In the genomic region with DNA sequence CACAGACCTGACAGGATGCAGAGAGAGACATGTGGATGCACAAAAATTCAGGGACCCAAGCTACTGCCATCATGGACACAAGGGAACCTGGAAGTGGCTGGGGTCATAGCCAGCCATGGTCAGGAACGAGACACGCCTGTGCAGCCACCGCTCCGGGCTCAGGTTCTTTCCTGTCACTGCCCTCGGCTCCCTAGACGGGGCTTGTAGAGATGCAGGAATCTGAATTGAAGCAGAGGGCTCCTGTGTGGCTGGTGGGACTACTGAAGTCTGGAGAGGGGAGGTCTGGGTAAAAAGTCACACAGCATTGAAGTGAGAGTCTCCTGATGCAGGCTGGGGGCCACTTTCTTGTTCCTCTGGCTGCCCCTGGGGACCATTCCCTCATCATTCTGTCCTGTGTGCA, we compare ENCODE assay signal across 24 cellular contexts. TPM values are rescaled to one million over a fixed set of nuclear protein-coding genes. Genes with fewer than 3 reads are reported as not detected.
DNase-seq lines count a peak whose midpoint lies in the region; ATAC-seq, FAIRE-seq and TF ChIP-seq lines count a peak whose summit lies in the region.
"Had no signal": no experiment of that assay in that cellular context is flagged by ENCODE, and none has a peak within 500 bp of the region (broad histone marks: within the 10 kb centered on the region; RNA-seq: fewer than 3 reads in every experiment).

No MANE protein-coding gene starts in this region.

- H3K27ac Mint-ChIP-seq in GM23338 (no peak overlapping the region), nephron progenitor cell (peak overlapping the region; percentile 82), Calu3 (ENCODE audit: unreplicated experiment) (no peak overlapping the region), mesothelial cell of epicardium (no peak overlapping the region)
- H3K27ac Mint-ChIP-seq: CD4-positive, alpha-beta T cell had no signal

- TF ChIP-seq CTCF in GM23338 (conservative IDR thresholded peaks at IDR 0.05; ENCODE audit: low read depth in 2 of 2) (no peak), K562 (IDR thresholded peaks at IDR 0.05 in 2 of 3, conservative IDR thresholded peaks at IDR 0.05 in 1 of 3; ENCODE audit: insufficient read depth in 2 of 3, low read depth in 1 of 3, low read length in 3 of 3) (no peak), nephron progenitor cell (IDR thresholded peaks at IDR 0.05) (no peak), osteoblast (IDR thresholded peaks at IDR 0.05; ENCODE audit: extremely low read depth, low read depth, low read length) (no peak), Calu3 (IDR thresholded peaks at IDR 0.05; ENCODE audit: unreplicated experiment) (no peak), mesothelial cell of epicardium (IDR thresholded peaks at IDR 0.05; ENCODE audit: unreplicated experiment) (no peak)

- peaks cover 24% of the 10 kb centered on the region for H3K27me3 Mint-ChIP-seq in GM23338 (ENCODE audit: insufficient read depth, low read depth, poor library complexity)
- peaks cover 63% of the 10 kb centered on the region for H3K27me3 Mint-ChIP-seq in nephron progenitor cell (ENCODE audit: low read depth, poor library complexity)
- H3K27me3 Mint-ChIP-seq in Calu3 (ENCODE audit: unreplicated experiment): peaks cover 25% of the 10 kb centered on the region
- H3K27me3 Mint-ChIP-seq in mesothelial cell of epicardium (ENCODE audit: low read depth): peaks cover 49% of the 10 kb centered on the region
- H3K27me3 Mint-ChIP-seq: CD4-positive, alpha-beta T cell had no signal

- CTCF ChIA-PET in K562 (lab: Yijun Ruan, JAX; ENCODE audit: low intra/inter-chr PET ratio) (no interaction called here), Calu3 (lab: Charles Lee) (no interaction called here)

- no peak overlapping the region for H3K4me3 Mint-ChIP-seq in GM23338
- no peak overlapping the region for H3K4me3 Mint-ChIP-seq in nephron progenitor cell
- H3K4me3 Mint-ChIP-seq in Calu3 (ENCODE audit: low read depth, unreplicated experiment): no peak overlapping the region
- no peak overlapping the region for H3K4me3 Mint-ChIP-seq in mesothelial cell of epicardium
- H3K4me3 Mint-ChIP-seq: CD14-positive monocyte; CD4-positive, alpha-beta T cell had no signal

- H3K4me1 Mint-ChIP-seq in GM23338 (peaks cover 74% of the 10 kb centered on the region), nephron progenitor cell (peaks cover 15% of the 10 kb centered on the region), Calu3 (ENCODE audit: low read depth, unreplicated experiment) (no peaks in the 10 kb centered on the region), mesothelial cell of epicardium (peaks cover 2% of the 10 kb centered on the region)
- H3K4me1 Mint-ChIP-seq: CD14-positive monocyte; CD8-positive, alpha-beta memory T cell had no signal

- TF ChIP-seq POLR2A in K562 (conservative IDR thresholded peaks at IDR 0.05): no peak

- H3K4me2 ChIP-seq in GM23338: no peak overlapping the region
- no peak overlapping the region for H3K4me2 ChIP-seq in K562 (ENCODE audit: insufficient read depth, low read length)
- no peak overlapping the region for H3K4me2 ChIP-seq in osteoblast (ENCODE audit: insufficient read depth, low read length)
- H3K4me2 ChIP-seq: A549 had no signal

- POLR2A ChIA-PET in K562 (lab: Yijun Ruan, JAX): interaction anchor here (1.5 to 1.7 kb wide), 2 partner anchors 11 to 18 kb away, joined by 4 to 7 read pairs; no protein-coding TSS in a partner anchor

- no peak for DNase-seq in GM23338 (ENCODE audit: low spot score)
- no peak for DNase-seq in K562 (ENCODE audit: extremely low read depth in 1 of 4, low spot score in 3 of 4)
- DNase-seq in nephron progenitor cell: no peak
- peak; percentile 52 for DNase-seq in osteoblast (ENCODE audit: insufficient read length, low spot score, missing footprints)
- DNase-seq in Calu3: no peak
- no peak for DNase-seq in mesothelial cell of epicardium (ENCODE audit: low spot score in 2 of 2, unreplicated experiment in 2 of 2)
- DNase-seq: 8988T; ACHN; AML-193; CD4-positive, alpha-beta T cell; CD8-positive, alpha-beta memory T cell; DMS79 treated with DMSO at 0.1 percent for 48 hours; GF-D8; GOT3; H7; HCEC 1CT had no signal

- H3K9ac ChIP-seq in K562 (ENCODE audit: insufficient read depth in 1 of 2, low read depth in 2 of 2, low read length in 2 of 2): no peak overlapping the region
- H3K9ac ChIP-seq: BLaER1 treated with 17β-estradiol and CSF1 and Interleukin-3, amounts not matched to agents 10 nM and 100 nM had no signal

- intact Hi-C loops in K562 (cut with micrococcal nuclease) (no loop called here), Calu3 (cut with micrococcal nuclease; ENCODE audit: unreplicated experiment) (no loop called here)

- 5% methylated on average over 6 of the region's 6 CpGs for WGBS in K562 (ENCODE audit: insufficient coverage, low coverage, missing lambda C conversion rate)

- no peaks in the 10 kb centered on the region for H3K36me3 Mint-ChIP-seq in GM23338 (ENCODE audit: low read depth)
- H3K36me3 Mint-ChIP-seq in nephron progenitor cell (ENCODE audit: low read depth): no peaks in the 10 kb centered on the region
- H3K36me3 Mint-ChIP-seq in Calu3 (ENCODE audit: insufficient read depth, unreplicated experiment): peaks cover 4% of the 10 kb centered on the region
- H3K36me3 Mint-ChIP-seq in mesothelial cell of epicardium: no peaks in the 10 kb centered on the region
- H3K36me3 Mint-ChIP-seq: CD14-positive monocyte had no signal

- H3K9me2 ChIP-seq in GM23338 (ENCODE audit: insufficient read depth): no peaks in the 10 kb centered on the region

- H4K20me1 ChIP-seq in GM23338 (replicated peaks; ENCODE audit: insufficient read depth) (no peaks in the 10 kb centered on the region; the same call in 1 of the 2 replicates), K562 (replicated peaks; ENCODE audit: control insufficient read depth, insufficient read depth, low read length) (peaks cover 4% of the 10 kb centered on the region; the same call in 1 of the 2 replicates), osteoblast (ENCODE audit: insufficient read depth, low read length) (no peaks in the 10 kb centered on the region)
- H4K20me1 ChIP-seq: BLaER1 treated with 17β-estradiol and CSF1 and Interleukin-3, amounts not matched to agents 10 nM and 100 nM had no signal

- BruUV-seq in K562 (replicated peaks; lab: Mats Ljungman, UMichigan): no TSS peak
- BruUV-seq in Calu3 (replicated peaks; lab: Mats Ljungman, UMichigan): no TSS peak

- TF ChIP-seq EP300 in K562 (IDR thresholded peaks at IDR 0.05; ENCODE audit: low read length): no peak

- no peak overlapping the region for H3K27ac ChIP-seq in GM23338 (ENCODE audit: low read depth)
- no peak overlapping the region for H3K27ac ChIP-seq in K562 (ENCODE audit: extremely low read depth, low read depth, low read length)
- no peak overlapping the region for H3K27ac ChIP-seq in osteoblast (ENCODE audit: low read depth, low read length)
- H3K27ac ChIP-seq: A549; BLaER1 treated with 17β-estradiol and CSF1 and Interleukin-3, amounts not matched to agents 10 nM and 100 nM had no signal

- H3F3A ChIP-seq in GM23338 (replicated peaks; ENCODE audit: low read depth): 0 out of 2 replicates have a peak, but pooled peaks cover 4% of the 10 kb centered on the region

- in situ Hi-C loops in K562 (cut with MboI): loop anchor here (25.0 kb wide), 1 partner anchor 651 kb away; no protein-coding TSS in a partner anchor

- no peaks in the 10 kb centered on the region for H3K9me1 ChIP-seq in K562 (ENCODE audit: control insufficient read depth, insufficient read depth, low read length)

- H3K9me3 ChIP-seq in K562 (replicated peaks; ENCODE audit: control insufficient read depth, insufficient read depth, low read depth, low read length) (no peaks in the 10 kb centered on the region), osteoblast (ENCODE audit: low read depth, low read length) (no peaks in the 10 kb centered on the region)
- H3K9me3 ChIP-seq: A549; BE2C; BLaER1 treated with 17β-estradiol and CSF1 and Interleukin-3, amounts not matched to agents 10 nM and 100 nM had no signal

- ATAC-seq in GM23338: no peak
- peak; percentile 9; the same call in 1 of the 3 replicates for ATAC-seq in K562
- no peak for ATAC-seq in HG02870 (IDR thresholded peaks at IDR 0.05; ENCODE audit: unreplicated experiment)

- H3K79me2 ChIP-seq in GM23338 (replicated peaks; ENCODE audit: insufficient read depth) (no peaks in the 10 kb centered on the region), K562 (ENCODE audit: control insufficient read depth, insufficient read depth, low read length) (no peaks in the 10 kb centered on the region), osteoblast (ENCODE audit: insufficient read depth, low read length) (no peaks in the 10 kb centered on the region)

- TF ChIP-seq RAD21 in K562 (CRISPR knock-in tag; conservative IDR thresholded peaks at IDR 0.05 in 1 of 2, IDR thresholded peaks at IDR 0.05 in 1 of 2): no peak

- H3K36me3 ChIP-seq in GM23338 (ENCODE audit: insufficient read depth) (no peaks in the 10 kb centered on the region), K562 (ENCODE audit: control insufficient read depth, insufficient read depth, low read length) (no peaks in the 10 kb centered on the region), osteoblast (ENCODE audit: insufficient read depth, low read length) (no peaks in the 10 kb centered on the region)
- H3K36me3 ChIP-seq: BE2C; BLaER1 treated with 17β-estradiol and CSF1 and Interleukin-3, amounts not matched to agents 10 nM and 100 nM had no signal

- H3K4me3 ChIP-seq in GM23338: no peak overlapping the region
- no peak overlapping the region for H3K4me3 ChIP-seq in K562
- H3K4me3 ChIP-seq in osteoblast (ENCODE audit: insufficient read depth, low read length): no peak overlapping the region
- H3K4me3 ChIP-seq: A549; BLaER1 treated with 17β-estradiol and CSF1 and Interleukin-3, amounts not matched to agents 10 nM and 100 nM had no signal

- no peak for FAIRE-seq in K562 (lab: Jason Lieb, UNC)
- FAIRE-seq: A549, GM12891, GM18507 had no signal

- H2AFZ ChIP-seq in GM23338: 0 out of 2 replicates have a peak overlapping the region, but pooled peaks have one; percentile 19
- no peak overlapping the region for H2AFZ ChIP-seq in K562 (ENCODE audit: low read depth, low read length)
- no peak overlapping the region for H2AFZ ChIP-seq in osteoblast (ENCODE audit: low read length)

- H3K9me3 Mint-ChIP-seq in GM23338 (no peaks in the 10 kb centered on the region), nephron progenitor cell (no peaks in the 10 kb centered on the region), Calu3 (ENCODE audit: low read depth, unreplicated experiment) (no peaks in the 10 kb centered on the region), mesothelial cell of epicardium (no peaks in the 10 kb centered on the region)
- H3K9me3 Mint-ChIP-seq: CD14-positive monocyte; CD4-positive, alpha-beta T cell; CD8-positive, alpha-beta memory T cell had no signal

- H3K27me3 ChIP-seq in GM23338 (ENCODE audit: insufficient read depth): no peaks in the 10 kb centered on the region
- H3K27me3 ChIP-seq in K562 (ENCODE audit: control insufficient read depth in 2 of 2, insufficient read depth in 2 of 2, low read length in 2 of 2): peaks cover 0 to 13% of the 10 kb centered on the region in 2 experiments; a peak in 4 of 5 replicates
- no peaks in the 10 kb centered on the region for H3K27me3 ChIP-seq in osteoblast (ENCODE audit: insufficient read depth, low read length)
- H3K27me3 ChIP-seq: BE2C; BLaER1 treated with 17β-estradiol and CSF1 and Interleukin-3, amounts not matched to agents 10 nM and 100 nM had no signal

- H3K4me1 ChIP-seq in GM23338 (ENCODE audit: insufficient read depth): peaks cover 61% of the 10 kb centered on the region
- peaks cover 0 to 7% of the 10 kb centered on the region in 2 experiments; a peak in 2 of 5 replicates for H3K4me1 ChIP-seq in K562 (replicated peaks in 1 of 2; ENCODE audit: control insufficient read depth in 2 of 2, insufficient read depth in 2 of 2, low read length in 2 of 2)
- H3K4me1 ChIP-seq in osteoblast (ENCODE audit: insufficient read depth, low read length): peaks cover 8% of the 10 kb centered on the region
- H3K4me1 ChIP-seq: A549 had no signal

RNA-seq across cellular contexts. Expression of gene PTGS1, which starts 32.3 kb away (rescaled TPM):
- 1.0 and 1.3 TPM in 2 replicates for total RNA-seq in GM23338 (2014; rRNA removed; shearing (Covaris generic))
- 0.10 and 0.48 TPM in 2 replicates for polyA plus RNA-seq in GM23338 (2016; fragmentation: Nextera tagmentation; extraction: Ambion mirVana)
- 8.0 and 9.1 TPM in 2 replicates for total RNA-seq in K562 (2011; cell fraction: chromatin; rRNA removed; ENCODE audit: low replicate concordance)
- 6.3 and 7.7 TPM in 2 replicates for total RNA-seq in K562 (2011; cell fraction: nucleolus; rRNA removed)
- total RNA-seq in K562 (2011; cell fraction: nucleoplasm; rRNA removed): 9.9 and 10.5 TPM in 2 replicates
- 4.9 and 5.3 TPM in 2 replicates for total RNA-seq in K562 (2014; rRNA removed)
- 3.4 and 3.6 TPM in 2 replicates for total RNA-seq in K562 (2014; rRNA removed; fragmentation: Illumina TruSeq; extraction: Trizol)
- 3.8 and 4.5 TPM in 2 replicates for total RNA-seq in K562 (2015; rRNA removed; fragmentation: Illumina TruSeq; extraction: Trizol)
- total RNA-seq in K562 (2021): 7.2 and 9.1 TPM in 2 replicates
- 5.2 and 12.9 TPM in 2 replicates for polyA plus RNA-seq in K562 (2011; rRNA removed)
- 6.5 and 21.2 TPM in 2 replicates for polyA plus RNA-seq in K562 (2011; cell fraction: cytosol; rRNA removed)
- polyA plus RNA-seq in K562 (2011; cell fraction: nucleus; rRNA removed): 6.4 and 18.4 TPM in 2 replicates
- polyA plus RNA-seq in K562 (2012): 10.4 and 10.8 TPM in 2 replicates
- polyA plus RNA-seq in K562 (2014; fragmentation: Illumina TruSeq; extraction: Trizol): 7.2 and 7.5 TPM in 2 replicates
- polyA plus RNA-seq in K562 (2014; fragmentation: Nextera tagmentation; extraction: Ambion mirVana): 1 to 10 TPM; 3.7 to 8.2 TPM
- 4.0 and 5.8 TPM in 2 replicates for polyA plus RNA-seq in K562 (2014; rRNA removed)
- polyA minus RNA-seq in K562 (2011; rRNA and poly(A)+ RNA removed): 2.5 and 6.5 TPM in 2 replicates
- 3.0 and 6.0 TPM in 2 replicates for polyA minus RNA-seq in K562 (2011; cell fraction: cytosol; rRNA and poly(A)+ RNA removed)
- 1.6 and 2.3 TPM in 2 replicates for polyA minus RNA-seq in K562 (2011; cell fraction: nucleus; rRNA and poly(A)+ RNA removed)
- 2.5 and 3.2 TPM in 2 replicates for total RNA-seq in osteoblast
- 0.66 and 0.71 TPM in 2 replicates for total RNA-seq in Calu3 (2022)
- total RNA-seq in mesothelial cell of epicardium: 8.0 to 9.2 TPM (median 8.2 TPM) in 3 replicates
- total RNA-seq: G401 had no signal
- polyA plus RNA-seq: CD8-positive, alpha-beta memory T cell had no signal
